Comparison of ENCODE assay signal across 8 cellular contexts in the genomic region with DNA sequence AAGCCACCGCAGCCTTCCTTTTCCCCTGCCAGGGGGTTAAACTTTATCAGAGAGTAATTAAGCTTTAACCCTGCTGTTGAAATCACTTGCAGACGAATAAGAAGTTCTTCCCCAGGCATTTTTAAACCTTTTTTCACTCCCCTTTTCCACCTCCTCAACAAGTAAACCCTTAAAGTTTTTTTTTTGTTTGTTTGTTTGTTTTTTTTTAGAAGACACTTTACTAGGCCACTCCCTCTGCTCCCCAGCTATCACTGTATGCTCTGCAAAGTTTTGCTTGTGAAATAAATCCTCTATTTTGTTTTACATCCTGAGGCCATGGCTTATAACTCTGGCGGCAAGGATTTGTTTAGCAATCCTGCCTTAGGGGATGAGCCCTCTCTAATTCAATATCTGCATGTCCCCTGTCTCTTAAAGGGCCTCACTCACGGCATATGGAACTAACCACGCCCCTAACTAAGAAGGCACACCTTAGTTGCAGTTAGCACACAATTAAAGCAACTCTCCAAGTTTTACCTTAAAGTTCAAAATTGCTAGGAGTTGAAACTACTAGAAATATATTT.
A peak's percentile ranks its signal among the peaks of the same experiment; 100 is the strongest.
DNase-seq lines count a peak whose midpoint lies in the region; ATAC-seq and TF ChIP-seq lines count a peak whose summit lies in the region.

No MANE protein-coding gene starts in this region.

- H3K27ac ChIP-seq in HCT116 (ENCODE audit: low read depth, low read length) (peak overlapping the region; percentile 84), Panc1 (ENCODE audit: low read length) (0 out of 2 replicates have a peak overlapping the region, but pooled peaks have one; percentile 78), skin epidermis (peak overlapping the region in 16 of 21 experiments; percentile 19 to 78 (median 62))

- DNase-seq in HCT116 (ENCODE audit: low read depth, low spot score) = peak; percentile 35
- DNase-seq in Panc1 (ENCODE audit: low read depth, low spot score) = no peak
- no peak for DNase-seq in glutamatergic neuron
- DNase-seq in GM19240 (ENCODE audit: insufficient read length, low spot score) = no peak
- DNase-seq in head of caudate nucleus = no peak
- no peak for DNase-seq in stimulated activated CD4-positive, alpha-beta T cell treated with anti-CD3 and anti-CD28 coated beads, Interleukin-4, amount 100 ng/mL, for 4 hours
- no peak for DNase-seq in GM20000 (ENCODE audit: low spot score)

- CTCF ChIA-PET in HCT116 (lab: Charles Lee) (no interaction called here), Panc1 (lab: Charles Lee) (no interaction called here)

- POLR2A ChIA-PET in HCT116 (lab: Charles Lee) = no interaction called here
- POLR2A ChIA-PET in Panc1 (lab: Charles Lee) = no interaction called here

- H3K9me3 ChIP-seq in HCT116 (ENCODE audit: control insufficient read depth in 1 of 2, insufficient read depth in 1 of 2, low read depth in 1 of 2, low read length in 2 of 2) (no peaks in the 10 kb centered on the region), Panc1 (ENCODE audit: control insufficient read depth, insufficient read depth, low read depth, low read length) (no peaks in the 10 kb centered on the region; the same call in none of the 2 replicates)

- no peak for TF ChIP-seq CTCF in HCT116 (IDR thresholded peaks at IDR 0.05 in 2 of 3, conservative IDR thresholded peaks at IDR 0.05 in 1 of 3; ENCODE audit: borderline replicate concordance in 1 of 3, insufficient read depth in 1 of 3, low read depth in 2 of 3, low read length in 2 of 3)
- TF ChIP-seq CTCF in Panc1 (IDR thresholded peaks at IDR 0.05) = no peak
- TF ChIP-seq CTCF in glutamatergic neuron (IDR thresholded peaks at IDR 0.05; ENCODE audit: partially characterized antibody, unreplicated experiment) = no peak
- TF ChIP-seq CTCF in GM20000 (IDR thresholded peaks at IDR 0.05; ENCODE audit: extremely low read depth, missing control alignments) = no peak

- H3K27ac Mint-ChIP-seq in glutamatergic neuron (ENCODE audit: unreplicated experiment) = peak overlapping the region; percentile 8

- H3K4me1 ChIP-seq in HCT116 (ENCODE audit: control insufficient read depth in 1 of 2, insufficient read depth in 2 of 2, low read length in 2 of 2) = peaks cover 3 to 23% of the 10 kb centered on the region in 2 experiments; a peak in 3 of 4 replicates
- H3K4me1 ChIP-seq in Panc1 (ENCODE audit: control insufficient read depth, insufficient read depth, low read length) = 0 out of 2 replicates have a peak, but pooled peaks cover 2% of the 10 kb centered on the region

- H3K27me3 ChIP-seq in HCT116 (ENCODE audit: insufficient read depth, low read length) = no peaks in the 10 kb centered on the region
- no peaks in the 10 kb centered on the region for H3K27me3 ChIP-seq in Panc1 (ENCODE audit: control insufficient read depth, insufficient read depth, low read length)

- intact Hi-C loops in HCT116 (cut with micrococcal nuclease) = no loop called here
- intact Hi-C loops in Panc1 (cut with micrococcal nuclease; ENCODE audit: unreplicated experiment) = no loop called here
- intact Hi-C loops in head of caudate nucleus (cut with DNase I) = no loop called here

- H3K27me3 Mint-ChIP-seq in glutamatergic neuron (ENCODE audit: unreplicated experiment) = peaks cover 2% of the 10 kb centered on the region

- no peak for TF ChIP-seq POLR2A in HCT116 (IDR thresholded peaks at IDR 0.05; ENCODE audit: borderline replicate concordance, extremely low read depth, insufficient read depth, insufficient read length)

- H3K79me2 ChIP-seq in HCT116 (ENCODE audit: insufficient read depth, low read length) = peaks cover 25% of the 10 kb centered on the region

- in situ Hi-C loops in Panc1 (cut with HindIII; ENCODE audit: low pct_unique_long_range_greater_than_20kb, low sequenced_read_pairs) = no loop called here

- H3K4me3 ChIP-seq in HCT116 (replicated peaks in 1 of 2; ENCODE audit: low read depth in 1 of 2, low read length in 2 of 2) = peak overlapping the region; percentile 80 to 92
- peak overlapping the region; percentile 52 to 60 for H3K4me3 ChIP-seq in Panc1 (ENCODE audit: low read depth in 2 of 2, low read length in 2 of 2)
- H3K4me3 ChIP-seq in skin epidermis = peak overlapping the region; percentile 28 to 52 (median 35)

- H3K9me2 ChIP-seq in HCT116 (ENCODE audit: insufficient read depth) = no peaks in the 10 kb centered on the region

- no peaks in the 10 kb centered on the region for H3K36me3 Mint-ChIP-seq in glutamatergic neuron (ENCODE audit: unreplicated experiment)

- peak overlapping the region; percentile 92 for H3K9ac ChIP-seq in HCT116 (ENCODE audit: low read length)

- peak; percentile 67 for ATAC-seq in HCT116
- 0 out of 2 replicates have a peak, but pooled peaks have one; percentile 48 for ATAC-seq in Panc1

- H3K4me3 Mint-ChIP-seq in glutamatergic neuron (ENCODE audit: unreplicated experiment) = peak overlapping the region; percentile 77

- H3K4me2 ChIP-seq in HCT116 (ENCODE audit: low read length) = peak overlapping the region; percentile 87

- H3K4me1 Mint-ChIP-seq in glutamatergic neuron (ENCODE audit: low read depth, unreplicated experiment) = peaks cover 12% of the 10 kb centered on the region

- H4K20me1 ChIP-seq in HCT116 (ENCODE audit: insufficient read depth) = no peaks in the 10 kb centered on the region

- H2AFZ ChIP-seq in HCT116 (ENCODE audit: low read depth, low read length, poor library complexity, severe bottlenecking) = peak overlapping the region; percentile 91

- H3K36me3 ChIP-seq in HCT116 (ENCODE audit: control insufficient read depth in 1 of 2, insufficient read depth in 2 of 2, low read length in 2 of 2) (peaks cover 5% of the 10 kb centered on the region in 2 experiments; a peak in 2 of 4 replicates), Panc1 (ENCODE audit: control insufficient read depth, insufficient read depth, low read length) (no peaks in the 10 kb centered on the region; the same call in none of the 2 replicates)

- no TSS peak for BruUV-seq in HCT116 (replicated peaks; lab: Mats Ljungman, UMichigan)
- BruUV-seq in Panc1 (replicated peaks; lab: Mats Ljungman, UMichigan) = no TSS peak

- RAD21 ChIA-PET in HCT116 (lab: Charles Lee; ENCODE audit: low non-redundant PET in 1 of 2, low total read pairs in 2 of 2, uncharacterized antibody in 2 of 2, unreplicated experiment in 2 of 2) = no interaction called here

- TF ChIP-seq RAD21 in HCT116 (IDR thresholded peaks at IDR 0.05; ENCODE audit: low read depth) = no peak

- no peaks in the 10 kb centered on the region for H3K9me3 Mint-ChIP-seq in glutamatergic neuron (ENCODE audit: unreplicated experiment)

TF ChIP-seq in HCT116, 20 proteins besides CTCF, POLR2A, EP300 and RAD21:
- TF ChIP-seq POLR2AphosphoS5 (IDR thresholded peaks at IDR 0.05; ENCODE audit: low read depth, low read length) = 0 out of 2 replicates have a peak, but pooled peaks have one; percentile 13
- no peak for TF ChIP-seq SP1 (IDR thresholded peaks at IDR 0.05; ENCODE audit: low read depth)
- TF ChIP-seq CBX3 (IDR thresholded peaks at IDR 0.05; ENCODE audit: low read depth) = no peak
- TF ChIP-seq, protein P1, sequence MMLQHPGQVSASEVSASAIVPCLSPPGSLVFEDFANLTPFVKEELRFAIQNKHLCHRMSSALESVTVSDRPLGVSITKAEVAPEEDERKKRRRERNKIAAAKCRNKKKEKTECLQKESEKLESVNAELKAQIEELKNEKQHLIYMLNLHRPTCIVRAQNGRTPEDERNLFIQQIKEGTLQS (IDR thresholded peaks at IDR 0.05) = no peak
- 0 out of 2 replicates have a peak, but pooled peaks have one; percentile 33 for TF ChIP-seq SIN3A (IDR thresholded peaks at IDR 0.05; ENCODE audit: low read depth)
- TF ChIP-seq, protein P2, sequence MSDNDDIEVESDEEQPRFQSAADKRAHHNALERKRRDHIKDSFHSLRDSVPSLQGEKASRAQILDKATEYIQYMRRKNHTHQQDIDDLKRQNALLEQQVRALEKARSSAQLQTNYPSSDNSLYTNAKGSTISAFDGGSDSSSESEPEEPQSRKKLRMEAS (IDR thresholded peaks at IDR 0.05) = peak; percentile 14; the same call in 1 of the 2 replicates

Comparison
In these comparisons a context has a peak if more than half of its experiments do, and no peak if none do; other contexts are left out.
1. H3K4me3 ChIP-seq: peak in every context shown above with its lines; median percentile 86 in HCT116; 56 in Panc1; 35 in skin epidermis.